ENCODE assay signal across 24 cellular contexts in genomic region chr10:109937460-109937859, GRCh38. TPM values are rescaled to one million over a fixed set of nuclear protein-coding genes. Genes with fewer than 3 reads are reported as not detected.
DNase-seq lines count a peak whose midpoint lies in the region; ATAC-seq and TF ChIP-seq lines count a peak whose summit lies in the region.
"Had no signal": no experiment of that assay in that cellular context is flagged by ENCODE, and none has a peak within 500 bp of the region (broad histone marks: within the 10 kb centered on the region; RNA-seq: fewer than 3 reads in every experiment).

No MANE protein-coding gene starts in this region.

- H3K36me3 Mint-ChIP-seq in CD4-positive, alpha-beta memory T cell, result no peaks in the 10 kb centered on the region
- H3K36me3 Mint-ChIP-seq in CD8-positive, alpha-beta memory T cell, result no peaks in the 10 kb centered on the region
- peaks cover 11% of the 10 kb centered on the region for H3K36me3 Mint-ChIP-seq in central memory CD8-positive, alpha-beta T cell (ENCODE audit: insufficient read depth)
- no peaks in the 10 kb centered on the region for H3K36me3 Mint-ChIP-seq in nephron (ENCODE audit: low read depth)
- H3K36me3 Mint-ChIP-seq in activated CD8-positive, alpha-beta T cell treated with anti-CD3 and anti-CD28 coated beads, Interleukin-2, amount 10 ng/mL, durations not matched to agents 7 days and 5 days (ENCODE audit: low read depth), result peaks cover 4% of the 10 kb centered on the region

- no peaks in the 10 kb centered on the region for H3K9me3 ChIP-seq in CD4-positive, alpha-beta memory T cell (ENCODE audit: control insufficient read depth in 1 of 2, low read length in 2 of 2)
- H3K9me3 ChIP-seq in CD8-positive, alpha-beta memory T cell (ENCODE audit: low read length), result no peaks in the 10 kb centered on the region
- H3K9me3 ChIP-seq: SJSA1 had no signal

- no peak for TF ChIP-seq CTCF in nephron (IDR thresholded peaks at IDR 0.05; ENCODE audit: unreplicated experiment in 3 of 3)

- no peaks in the 10 kb centered on the region for H3K27me3 ChIP-seq in CD4-positive, alpha-beta memory T cell (ENCODE audit: insufficient read depth, low read length)
- H3K27me3 ChIP-seq in CD8-positive, alpha-beta memory T cell (ENCODE audit: insufficient read depth, low read length, poor library complexity, severe bottlenecking), result no peaks in the 10 kb centered on the region
- H3K27me3 ChIP-seq: SJSA1 had no signal

- no peaks in the 10 kb centered on the region for H3K36me3 ChIP-seq in CD4-positive, alpha-beta memory T cell (ENCODE audit: insufficient read depth, low read length)
- no peaks in the 10 kb centered on the region for H3K36me3 ChIP-seq in CD8-positive, alpha-beta memory T cell (ENCODE audit: insufficient read depth, low read length)
- H3K36me3 ChIP-seq: SJSA1 had no signal

- peaks cover 71% of the 10 kb centered on the region for H3K4me1 ChIP-seq in CD4-positive, alpha-beta memory T cell (ENCODE audit: insufficient read depth, low read length)
- H3K4me1 ChIP-seq in CD8-positive, alpha-beta memory T cell (ENCODE audit: insufficient read depth, low read length), result peaks cover 67% of the 10 kb centered on the region
- H3K4me1 ChIP-seq: SJSA1 had no signal

- peak in 2 of 5 donors; percentile 33 to 38 for DNase-seq in CD4-positive, alpha-beta memory T cell
- no peak for DNase-seq in CD8-positive, alpha-beta memory T cell
- DNase-seq in central memory CD8-positive, alpha-beta T cell (ENCODE audit: low spot score in 2 of 2), result no peak
- no peak for DNase-seq in NK-92 treated with Interleukin-12 subunit alpha and Interleukin-12 subunit beta, amount 100 ng/mL, for 24 hours (lab: John Stamatoyannopoulos, UW)
- no peak for DNase-seq in stimulated activated CD8-positive, alpha-beta memory T cell treated with anti-CD3 and anti-CD28 coated beads, Interleukin-4, amount 100 ng/mL, for 48 hours
- no peak for DNase-seq in activated CD8-positive, alpha-beta T cell treated with anti-CD3 and anti-CD28 coated beads, Interleukin-2, amount 10 ng/mL, durations not matched to agents 7 days and 5 days
- DNase-seq: GM23248, H9, Kasumi-1, MV-4-11, NCI-H1105 treated with DMSO at 0.1 percent for 48 hours, NCI-H146, NCI-H1930, NCI-H2107, NCI-H446, NCI-H524 treated with DMSO at 0.1 percent for 48 hours, NCI-H82, PC-9, Right ventricle myocardium superior had no signal

- H3K4me3 ChIP-seq in CD4-positive, alpha-beta memory T cell (ENCODE audit: low read length in 2 of 2), result no peak overlapping the region
- H3K4me3 ChIP-seq in CD8-positive, alpha-beta memory T cell (ENCODE audit: low read length), result no peak overlapping the region
- H3K4me3 ChIP-seq: GM23248, K562, PC-9, SJSA1 had no signal

- intact Hi-C loops in CD4-positive, alpha-beta memory T cell (cut with micrococcal nuclease), result loop anchor here (5.0 kb wide), 1 partner anchor 55 kb away; no protein-coding TSS in a partner anchor

- ATAC-seq in central memory CD8-positive, alpha-beta T cell (replicated peaks; ENCODE audit: extremely low read depth, poor library complexity, severe bottlenecking), result no peak
- no peak for ATAC-seq in activated CD8-positive, alpha-beta T cell treated with anti-CD3 and anti-CD28 coated beads, Interleukin-2, amount 10 ng/mL, durations not matched to agents 7 days and 5 days
- ATAC-seq: K562 had no signal

- CTCF ChIA-PET in CD4-positive, alpha-beta memory T cell (lab: Charles Lee; ENCODE audit: partially characterized antibody), result interaction anchor here (0.8 to 1.9 kb wide), 5 partner anchors 19 to 61 kb away, joined by 4 to 6 read pairs (median 4); no protein-coding TSS in a partner anchor
- CTCF ChIA-PET in CD8-positive, alpha-beta memory T cell (lab: Charles Lee), result no interaction called here
- CTCF ChIA-PET in activated CD8-positive, alpha-beta T cell treated with anti-CD3 and anti-CD28 coated beads, Interleukin-2, amount 10 ng/mL, durations not matched to agents 7 days and 5 days (lab: Charles Lee), result interaction anchor here (1.0 to 1.3 kb wide), 2 partner anchors 42 to 53 kb away, joined by 3 read pairs; no protein-coding TSS in a partner anchor

- peak overlapping the region in 7 of 8 donors; percentile 6 to 76 (median 64) for H3K4me3 Mint-ChIP-seq in CD4-positive, alpha-beta memory T cell
- H3K4me3 Mint-ChIP-seq in CD8-positive, alpha-beta memory T cell, result no peak overlapping the region
- H3K4me3 Mint-ChIP-seq in central memory CD8-positive, alpha-beta T cell, result peak overlapping the region; percentile 27
- H3K4me3 Mint-ChIP-seq in nephron, result no peak overlapping the region
- no peak overlapping the region for H3K4me3 Mint-ChIP-seq in activated CD8-positive, alpha-beta T cell treated with anti-CD3 and anti-CD28 coated beads, Interleukin-2, amount 10 ng/mL, durations not matched to agents 7 days and 5 days
- H3K4me3 Mint-ChIP-seq: B cell, H9 had no signal

- H3K27ac ChIP-seq in CD4-positive, alpha-beta memory T cell (ENCODE audit: low read depth, low read length), result no peak overlapping the region
- no peak overlapping the region for H3K27ac ChIP-seq in CD8-positive, alpha-beta memory T cell (ENCODE audit: low read depth, low read length)
- H3K27ac ChIP-seq: C4-2B, GM23248, PC-9, SJSA1 had no signal

- POLR2A ChIA-PET in CD4-positive, alpha-beta memory T cell (lab: Charles Lee; ENCODE audit: partially characterized antibody), result interaction anchor here (0.8 to 4.9 kb wide), 2 partner anchors 26 to 39 kb away, joined by 3 to 53 read pairs; no protein-coding TSS in a partner anchor
- POLR2A ChIA-PET in CD8-positive, alpha-beta memory T cell (lab: Charles Lee), result no interaction called here
- POLR2A ChIA-PET in activated CD8-positive, alpha-beta T cell treated with anti-CD3 and anti-CD28 coated beads, Interleukin-2, amount 10 ng/mL, durations not matched to agents 7 days and 5 days (lab: Charles Lee), result no interaction called here

- peaks cover 51 to 74% (median 64%) of the 10 kb centered on the region in 4 donors for H3K4me1 Mint-ChIP-seq in CD4-positive, alpha-beta memory T cell
- H3K4me1 Mint-ChIP-seq in CD8-positive, alpha-beta memory T cell, result peaks cover 53 to 70% (median 60%) of the 10 kb centered on the region in 3 donors
- H3K4me1 Mint-ChIP-seq in central memory CD8-positive, alpha-beta T cell, result peaks cover 56% of the 10 kb centered on the region
- H3K4me1 Mint-ChIP-seq in nephron, result peaks cover 36% of the 10 kb centered on the region
- peaks cover 36% of the 10 kb centered on the region for H3K4me1 Mint-ChIP-seq in activated CD8-positive, alpha-beta T cell treated with anti-CD3 and anti-CD28 coated beads, Interleukin-2, amount 10 ng/mL, durations not matched to agents 7 days and 5 days (ENCODE audit: low read depth)
- H3K4me1 Mint-ChIP-seq: B cell had no signal

- H3K9me3 Mint-ChIP-seq in CD4-positive, alpha-beta memory T cell, result no peaks in the 10 kb centered on the region
- no peaks in the 10 kb centered on the region for H3K9me3 Mint-ChIP-seq in CD8-positive, alpha-beta memory T cell
- no peaks in the 10 kb centered on the region for H3K9me3 Mint-ChIP-seq in central memory CD8-positive, alpha-beta T cell
- no peaks in the 10 kb centered on the region for H3K9me3 Mint-ChIP-seq in nephron
- no peaks in the 10 kb centered on the region for H3K9me3 Mint-ChIP-seq in activated CD8-positive, alpha-beta T cell treated with anti-CD3 and anti-CD28 coated beads, Interleukin-2, amount 10 ng/mL, durations not matched to agents 7 days and 5 days (ENCODE audit: insufficient read depth)
- H3K9me3 Mint-ChIP-seq: H9 had no signal

- H3K27me3 Mint-ChIP-seq in CD4-positive, alpha-beta memory T cell, result no peaks in the 10 kb centered on the region
- no peaks in the 10 kb centered on the region for H3K27me3 Mint-ChIP-seq in CD8-positive, alpha-beta memory T cell
- H3K27me3 Mint-ChIP-seq in central memory CD8-positive, alpha-beta T cell, result no peaks in the 10 kb centered on the region
- H3K27me3 Mint-ChIP-seq in nephron (ENCODE audit: low read depth), result peaks cover 3% of the 10 kb centered on the region
- H3K27me3 Mint-ChIP-seq in activated CD8-positive, alpha-beta T cell treated with anti-CD3 and anti-CD28 coated beads, Interleukin-2, amount 10 ng/mL, durations not matched to agents 7 days and 5 days (ENCODE audit: low read depth), result no peaks in the 10 kb centered on the region

- peak overlapping the region; percentile 42 to 91 (median 81) for H3K27ac Mint-ChIP-seq in CD4-positive, alpha-beta memory T cell
- peak overlapping the region; percentile 25 to 89 (median 67) for H3K27ac Mint-ChIP-seq in CD8-positive, alpha-beta memory T cell
- peak overlapping the region; percentile 88 for H3K27ac Mint-ChIP-seq in central memory CD8-positive, alpha-beta T cell (ENCODE audit: low read depth)
- H3K27ac Mint-ChIP-seq in nephron, result peak overlapping the region in 2 of 3 experiments; percentile 15 to 73
- H3K27ac Mint-ChIP-seq in activated CD8-positive, alpha-beta T cell treated with anti-CD3 and anti-CD28 coated beads, Interleukin-2, amount 10 ng/mL, durations not matched to agents 7 days and 5 days, result no peak overlapping the region
- H3K27ac Mint-ChIP-seq: B cell had no signal

RNA-seq across cellular contexts. Expression of gene XPNPEP1, which starts 14.1 kb away (rescaled TPM):
- 10 to 100 TPM; 59.0 to 63.3 TPM for total RNA-seq in CD4-positive, alpha-beta memory T cell
- 10 to 100 TPM; 24.7 to 40.0 TPM for polyA plus RNA-seq in CD4-positive, alpha-beta memory T cell
- total RNA-seq in CD8-positive, alpha-beta memory T cell, result 10 to 100 TPM; 50.2 to 56.1 TPM
- polyA plus RNA-seq in CD8-positive, alpha-beta memory T cell, result 29.7 TPM
- 100 to 1,000 TPM; 102 to 106 TPM for total RNA-seq in activated CD8-positive, alpha-beta T cell treated with anti-CD3 and anti-CD28 coated beads, Interleukin-2, amount 10 ng/mL, durations not matched to agents 7 days and 5 days

Comparison
In these comparisons a context has a peak if more than half of its experiments do, and no peak if none do; other contexts are left out.
1. H3K4me3 Mint-ChIP-seq: peak in CD4-positive, alpha-beta memory T cell (7 of 8) and central memory CD8-positive, alpha-beta T cell (single experiment); none in CD8-positive, alpha-beta memory T cell (0 of 7), nephron (0 of 3) and activated CD8-positive, alpha-beta T cell treated with anti-CD3 and anti-CD28 coated beads, Interleukin-2, amount 10 ng/mL, durations not matched to agents 7 days and 5 days (single experiment).